Comparison of ENCODE assay signal across 12 cellular contexts in genomic region chr4:72358483-72358882, GRCh38.
DNase-seq lines count a peak whose midpoint lies in the region; ATAC-seq and TF ChIP-seq lines count a peak whose summit lies in the region.
"Had no signal": no experiment of that assay in that cellular context is flagged by ENCODE, and none has a peak within 500 bp of the region (broad histone marks: within the 10 kb centered on the region; RNA-seq: fewer than 3 reads in every experiment).

No MANE protein-coding gene starts in this region.

- intact Hi-C loops in IMR-90 (cut with micrococcal nuclease), result no loop called here

- no CpG with 5 or more reads among the region's 2 CpGs for WGBS in IMR-90 (ENCODE audit: extremely low coverage in 2 of 2, insufficient read length in 1 of 2), 2 experiments

- H3K27ac ChIP-seq in IMR-90 (ENCODE audit: insufficient read depth, low read length) (no peak overlapping the region), SK-N-MC (peak overlapping the region; percentile 69; the same call in 1 of the 2 replicates)
- H3K27ac ChIP-seq: C4-2B had no signal

- H4K8ac ChIP-seq in IMR-90 (ENCODE audit: low read depth in 2 of 2, low read length in 2 of 2), result no peak overlapping the region

- no peak overlapping the region for H3K4ac ChIP-seq in IMR-90 (ENCODE audit: low read depth, low read length)

- no peak overlapping the region for H2AFZ ChIP-seq in IMR-90 (replicated peaks; ENCODE audit: low read length, poor library complexity)

- H3K4me2 ChIP-seq in IMR-90 (ENCODE audit: low read depth, low read length), result no peak overlapping the region

- H2BK20ac ChIP-seq in IMR-90 (ENCODE audit: low read depth, low read length), result no peak overlapping the region

- dilution Hi-C loops in IMR-90 (cut with HindIII; ENCODE audit: low sequenced_read_pairs, unreplicated experiment), result no loop called here

- no peak overlapping the region for H3K18ac ChIP-seq in IMR-90 (ENCODE audit: low read depth, low read length)

- no peak overlapping the region for H4K91ac ChIP-seq in IMR-90 (ENCODE audit: insufficient read depth, low read depth, low read length)

- no peaks in the 10 kb centered on the region for H3K9me3 ChIP-seq in IMR-90 (ENCODE audit: control insufficient read depth, insufficient read depth, low read length)
- no peaks in the 10 kb centered on the region for H3K9me3 ChIP-seq in SK-N-MC (ENCODE audit: low read depth, low read length)
- H3K9me3 ChIP-seq: BE2C, HAP-1 had no signal

- H3K9ac ChIP-seq in IMR-90 (ENCODE audit: low read depth, low read length) (no peak overlapping the region), SK-N-MC (ENCODE audit: insufficient read length) (no peak overlapping the region)

- H3K56ac ChIP-seq in IMR-90 (ENCODE audit: extremely low read depth, insufficient read depth, low read length), result no peak overlapping the region

- CTCF ChIA-PET in IMR-90 (lab: Yijun Ruan, JAX), result no interaction called here

- no peaks in the 10 kb centered on the region for H3K79me1 ChIP-seq in IMR-90 (ENCODE audit: low read depth in 1 of 2, low read length in 2 of 2)

- H3K27me3 ChIP-seq in IMR-90 (ENCODE audit: control insufficient read depth, insufficient read depth, low read length), result no peaks in the 10 kb centered on the region
- H3K27me3 ChIP-seq: BE2C had no signal

- BruUV-seq in IMR-90 (replicated peaks; lab: Mats Ljungman, UMichigan), result no TSS peak

- no peak overlapping the region for H4K5ac ChIP-seq in IMR-90 (ENCODE audit: low read depth, low read length)

- H3K4me3 ChIP-seq in IMR-90 (ENCODE audit: insufficient read depth, low read depth, low read length) (no peak overlapping the region), SK-N-MC (no peak overlapping the region), fibroblast of pulmonary artery (replicated peaks; ENCODE audit: low read depth, low read length) (no peak overlapping the region)
- H3K4me3 ChIP-seq: HAP-1 had no signal

- H2BK5ac ChIP-seq in IMR-90 (ENCODE audit: low read depth, low read length, poor library complexity, severe bottlenecking), result no peak overlapping the region

- no peak for TF ChIP-seq POLR2A in IMR-90 (IDR thresholded peaks at IDR 0.05; ENCODE audit: low read depth, low read length)

- no peaks in the 10 kb centered on the region for H3K9me1 ChIP-seq in IMR-90 (ENCODE audit: insufficient read depth, low read length)

- no peak overlapping the region for H3K23ac ChIP-seq in IMR-90 (ENCODE audit: low read depth, low read length)

- no peak overlapping the region for H2AK5ac ChIP-seq in IMR-90 (ENCODE audit: low read depth, low read length)

- POLR2A ChIA-PET in IMR-90 (lab: Charles Lee; ENCODE audit: unreplicated experiment), result no interaction called here

- in situ Hi-C loops in IMR-90 (cut with MboI; ENCODE audit: low sequenced_read_pairs), result no loop called here

- peak; percentile 13 for DNase-seq in SIG-M5 treated with dmso at 0.1 percent for 504 hours (lab: John Stamatoyannopoulos, UW; ENCODE audit: unreplicated experiment)
- DNase-seq in SIG-M5 (lab: John Stamatoyannopoulos, UW), result no peak
- DNase-seq in IMR-90, result no peak
- no peak for DNase-seq in SK-N-MC (ENCODE audit: low read depth, low spot score)
- DNase-seq in fibroblast of pulmonary artery (ENCODE audit: low read depth), result peak; percentile 9
- DNase-seq in amygdala (lab: John Stamatoyannopoulos, UW), result no peak
- DNase-seq in NCI-H1092 (lab: John Stamatoyannopoulos, UW), result no peak
- DNase-seq: BE2C; CD4-positive, alpha-beta memory T cell; DMS79 had no signal

- no peak overlapping the region for H2AK9ac ChIP-seq in IMR-90 (replicated peaks; ENCODE audit: low read depth, low read length, poor library complexity)

- no peak overlapping the region for H2BK15ac ChIP-seq in IMR-90 (ENCODE audit: low read depth, low read length)

- ATAC-seq in IMR-90 (ENCODE audit: low read depth), result no peak

- no peaks in the 10 kb centered on the region for H3K4me1 ChIP-seq in IMR-90 (ENCODE audit: control insufficient read depth, insufficient read depth, low read length)
- H3K4me1 ChIP-seq: HAP-1 had no signal

- no peaks in the 10 kb centered on the region for H4K20me1 ChIP-seq in IMR-90 (ENCODE audit: insufficient read depth, low read length)

- no peak for TF ChIP-seq RAD21 in IMR-90 (IDR thresholded peaks at IDR 0.05; ENCODE audit: low read length)

- no peak overlapping the region for H2BK120ac ChIP-seq in IMR-90 (ENCODE audit: low read depth, low read length)

- H3K36me3 ChIP-seq in IMR-90 (ENCODE audit: control insufficient read depth, insufficient read depth, low read length), result no peaks in the 10 kb centered on the region
- H3K36me3 ChIP-seq in SK-N-MC (ENCODE audit: insufficient read depth, low read length), result no peaks in the 10 kb centered on the region
- H3K36me3 ChIP-seq: BE2C, HAP-1 had no signal

- H3K14ac ChIP-seq in IMR-90 (replicated peaks; ENCODE audit: low read depth, low read length), result no peak overlapping the region

- TF ChIP-seq CTCF in IMR-90 (conservative IDR thresholded peaks at IDR 0.05; ENCODE audit: low read depth, low read length) (no peak), fibroblast of pulmonary artery (IDR thresholded peaks at IDR 0.05; ENCODE audit: low read length, missing control alignments) (no peak)

TF ChIP-seq in IMR-90, 13 proteins besides CTCF, POLR2A, EP300 and RAD21:
- TF ChIP-seq BHLHE40 (IDR thresholded peaks at IDR 0.05; ENCODE audit: low read depth, low read length) (no peak), MAFK (IDR thresholded peaks at IDR 0.05; ENCODE audit: low read depth, low read length) (no peak), FOS (IDR thresholded peaks at IDR 0.05; ENCODE audit: low read depth, low read length) (no peak), MAZ (IDR thresholded peaks at IDR 0.05; ENCODE audit: borderline replicate concordance, low read depth, low read length) (no peak), RCOR1 (IDR thresholded peaks at IDR 0.05; ENCODE audit: insufficient replicate concordance, low read length) (no peak), CEBPB (IDR thresholded peaks at IDR 0.05; ENCODE audit: low read depth, low read length) (peak; percentile 71), USF2 (IDR thresholded peaks at IDR 0.05; ENCODE audit: low read depth, low read length) (no peak)
TF ChIP-seq in IMR-90: peak in this region for 1.

Comparison
In these comparisons a context has a peak if more than half of its experiments do, and no peak if none do; other contexts are left out.
1. DNase-seq: peak in SIG-M5 treated with dmso at 0.1 percent for 504 hours (single experiment) and fibroblast of pulmonary artery (single experiment); none in SIG-M5 (single experiment), IMR-90 (single experiment), SK-N-MC (single experiment), amygdala (0 of 56) and NCI-H1092 (single experiment).